ENCODE assay signal across 8 cellular contexts in genomic region chr10:112314822-112315474, GRCh38. TPM values are rescaled to one million over a fixed set of nuclear protein-coding genes. Genes with fewer than 3 reads are reported as not detected.
A peak's percentile ranks its signal among the peaks of the same experiment; 100 is the strongest.
DNase-seq lines count a peak whose midpoint lies in the region; ATAC-seq, FAIRE-seq and TF ChIP-seq lines count a peak whose summit lies in the region.

No MANE protein-coding gene starts in this region.

- H3K36me3 ChIP-seq in bronchial epithelial cell (ENCODE audit: control insufficient read depth, insufficient read depth, low read length): no peaks in the 10 kb centered on the region
- no peaks in the 10 kb centered on the region for H3K36me3 ChIP-seq in kidney (ENCODE audit: control insufficient read depth in 1 of 2, insufficient read depth in 2 of 2, low read length in 2 of 2)

- no peaks in the 10 kb centered on the region for H3K4me1 ChIP-seq in kidney (ENCODE audit: control insufficient read depth in 1 of 2, insufficient read depth in 1 of 2, low read depth in 1 of 2, low read length in 2 of 2)

- ATAC-seq in HG02642 (IDR thresholded peaks at IDR 0.05; ENCODE audit: poor library complexity, unreplicated experiment) (peak; percentile 82), activated B cell treated with CpG ODN at 0.5 μM for 24 hours (ENCODE audit: low read depth) (peak; percentile 62)

- TF ChIP-seq CTCF in GM12865 (IDR thresholded peaks at IDR 0.05; ENCODE audit: insufficient read depth, low read depth, low read length, missing control alignments): peak; percentile 80
- peak; percentile 31 for TF ChIP-seq CTCF in activated B cell treated with CpG ODN at 0.5 μM for 24 hours (IDR thresholded peaks at IDR 0.05)
- TF ChIP-seq CTCF in bronchial epithelial cell (IDR thresholded peaks at IDR 0.05; ENCODE audit: insufficient read depth, low read length, severe bottlenecking): peak; percentile 88
- TF ChIP-seq CTCF in kidney (IDR thresholded peaks at IDR 0.05; ENCODE audit: borderline replicate concordance, extremely low read depth, insufficient read depth): peak; percentile 89

- DNase-seq in GM12865 (ENCODE audit: low read depth) (peak; percentile 80), NCI-H1694 treated with DMSO at 0.1 percent for 48 hours (lab: John Stamatoyannopoulos, UW) (peak; percentile 28), activated B cell treated with CpG ODN at 0.5 μM for 24 hours (peak; percentile 34), bronchial epithelial cell (ENCODE audit: low read depth) (peak; percentile 55), kidney (peak; percentile 81), OCI-M2 (lab: John Stamatoyannopoulos, UW; ENCODE audit: unreplicated experiment) (no peak)
- DNase-seq in stimulated activated CD4-positive, alpha-beta T cell treated with anti-CD3 and anti-CD28 coated beads, Interleukin-1b, Interleukin-23, amount 100 ng/mL, for 48 hours: peak; percentile 75

- H3K27ac Mint-ChIP-seq in activated B cell treated with CpG ODN at 0.5 μM for 24 hours: no peak overlapping the region

- no peak overlapping the region for H3K4me3 Mint-ChIP-seq in activated B cell treated with CpG ODN at 0.5 μM for 24 hours

- peaks cover 12% of the 10 kb centered on the region for H3K27me3 Mint-ChIP-seq in activated B cell treated with CpG ODN at 0.5 μM for 24 hours

- H3K27ac ChIP-seq in kidney (ENCODE audit: low read depth in 2 of 2, low read length in 2 of 2): no peak overlapping the region

- no peak overlapping the region for H3K4me3 ChIP-seq in GM12865 (ENCODE audit: low read depth, low read length)
- no peak overlapping the region for H3K4me3 ChIP-seq in bronchial epithelial cell (ENCODE audit: low read depth, low read length)
- no peak overlapping the region for H3K4me3 ChIP-seq in kidney (ENCODE audit: low read length in 2 of 2)

- no peak for FAIRE-seq in bronchial epithelial cell (lab: Jason Lieb, UNC)
- FAIRE-seq in kidney (lab: Jason Lieb, UNC): peak; percentile 57

- no peak overlapping the region for H3K9ac ChIP-seq in kidney (ENCODE audit: low read length in 2 of 2)

- H3K9me3 Mint-ChIP-seq in activated B cell treated with CpG ODN at 0.5 μM for 24 hours: no peaks in the 10 kb centered on the region

- H3K27me3 ChIP-seq in bronchial epithelial cell (ENCODE audit: control insufficient read depth, insufficient read depth, low read length): no peaks in the 10 kb centered on the region

- CTCF ChIA-PET in activated B cell treated with CpG ODN at 0.5 μM for 24 hours (lab: Charles Lee): interaction anchor here (0.8 to 2.5 kb wide), 9 partner anchors 8 to 199 kb away, joined by 3 to 10 read pairs (median 3); no protein-coding TSS in a partner anchor

- H3K36me3 Mint-ChIP-seq in activated B cell treated with CpG ODN at 0.5 μM for 24 hours (ENCODE audit: low read depth): no peaks in the 10 kb centered on the region

- H3K4me1 Mint-ChIP-seq in activated B cell treated with CpG ODN at 0.5 μM for 24 hours: no peaks in the 10 kb centered on the region

- intact Hi-C loops in activated B cell treated with CpG ODN at 0.5 μM for 24 hours (cut with micrococcal nuclease) (loop anchor here (1.0 to 10.0 kb wide), 6 partner anchors 120 to 1704 kb away; partner anchors contain the start of gene GPAM), kidney (cut with DNase I) (no loop called here)

- POLR2A ChIA-PET in activated B cell treated with CpG ODN at 0.5 μM for 24 hours (lab: Charles Lee): interaction anchor here (1.2 kb wide), 1 partner anchor 132 kb away, joined by 3 read pairs; the partner anchor contains the start of genes VTI1A and ZDHHC6

- no peaks in the 10 kb centered on the region for H3K9me3 ChIP-seq in kidney (ENCODE audit: control insufficient read depth in 1 of 2, low read length in 2 of 2)

RNA-seq across cellular contexts. Expression of gene TECTB, which starts 31.7 kb away (rescaled TPM):
- not detected in 2 replicates for total RNA-seq in activated B cell treated with CpG ODN at 0.5 μM for 24 hours
- total RNA-seq in bronchial epithelial cell: not detected in 2 replicates
- total RNA-seq in kidney: not detected
- not detected for polyA plus RNA-seq in kidney (ENCODE audit: insufficient read depth, low read depth, low replicate concordance)

RNA-seq across cellular contexts. Expression of gene ACSL5, which starts 59.0 kb away (rescaled TPM):
- total RNA-seq in activated B cell treated with CpG ODN at 0.5 μM for 24 hours (50.8 and 53.5 TPM in 2 replicates), bronchial epithelial cell (under 0.01 TPM in 1 of 2 replicates, not detected in the other), kidney (21.8 TPM)
- 5.6 TPM for polyA plus RNA-seq in kidney (ENCODE audit: insufficient read depth, low read depth, low replicate concordance)

Comparison
In these comparisons a context has a peak if more than half of its experiments do, and no peak if none do; other contexts are left out.
1. CTCF ChIP-seq: peak in every context shown above with its lines; median percentile 89 in kidney; 88 in bronchial epithelial cell; 80 in GM12865; 31 in activated B cell treated with CpG ODN at 0.5 μM for 24 hours.
2. RNA of gene ACSL5, which starts 59.0 kb away (total RNA-seq): 50.8 to 53.5 TPM in activated B cell treated with CpG ODN at 0.5 μM for 24 hours and 21.8 TPM in kidney (single experiment); under 0.01 TPM in bronchial epithelial cell; every median in the first group is over 10 times any median in the second.